27 cellular contexts compared by ENCODE assay signal in genomic region chr5:43581398-43581797, GRCh38.
"Had no signal": no experiment of that assay in that cellular context is flagged by ENCODE, and none has a peak within 500 bp of the region (broad histone marks: within the 10 kb centered on the region; RNA-seq: fewer than 3 reads in every experiment).

No MANE protein-coding gene starts in this region.

- H3K79me2 ChIP-seq: hepatocyte had no signal

- H2AFZ ChIP-seq: hepatocyte had no signal

- H3K9me3 ChIP-seq: gastrocnemius medialis, heart left ventricle, left lung, mucosa of descending colon, neutrophil, pancreas, right lobe of liver, suprapubic skin, transverse colon, vagina had no signal

- H3K4me1 ChIP-seq: left lung, pancreas, suprapubic skin, transverse colon, vagina had no signal

- FAIRE-seq: pancreas, small intestine had no signal

- H3K4me3 ChIP-seq: gastrocnemius medialis, heart left ventricle, hepatocyte, left lung, mucosa of descending colon, pancreas, right lobe of liver, suprapubic skin, transverse colon, vagina had no signal

- H3K4me2 ChIP-seq: hepatocyte had no signal

- H3K36me3 ChIP-seq: gastrocnemius medialis, left lung, neutrophil, pancreas, right lobe of liver, suprapubic skin, vagina had no signal

- ATAC-seq: esophagus mucosa; gastrocnemius medialis; heart left ventricle; left cardiac atrium; left lung; mucosa of descending colon; natural killer cell treated with Interleukin-12 subunit alpha and Interleukin-12 subunit beta and Interleukin-15 and Interleukin-18, amount 100 ng/mL, for 72 hours; pancreas; stimulated activated naive CD8-positive, alpha-beta T cell treated with anti-CD3 and anti-CD28 coated beads, Interleukin-15, amount 100 ng/mL, for 72 hours had no signal

- H3K27ac ChIP-seq: epithelial cell of prostate, gastrocnemius medialis, heart left ventricle, hepatocyte, left lung, neutrophil, pancreas, suprapubic skin, transverse colon, vagina had no signal

- DNase-seq: effector CD8-positive, alpha-beta T cell; endodermal cell; foreskin fibroblast; gastrocnemius medialis; heart left ventricle; left cardiac atrium; left lung; mesenchymal stem cell; mucosa of descending colon; naive B cell; pancreas; right lobe of liver; small intestine; stimulated activated CD4-positive, alpha-beta T cell treated with anti-CD3 and anti-CD28 coated beads, Interleukin-12 subunit alpha, Interleukin-12 subunit beta, amount 100 ng/mL, for 4 hours; stimulated activated CD4-positive, alpha-beta T cell treated with anti-CD3 and anti-CD28 coated beads, Interleukin-1b, Interleukin-23, amount 100 ng/mL, for 48 hours; stimulated activated CD4-positive, alpha-beta T cell treated with anti-CD3 and anti-CD28 coated beads, Interleukin-4, amount 100 ng/mL, for 1 hour; stimulated activated CD8-positive, alpha-beta memory T cell treated with anti-CD3 and anti-CD28 coated beads, Interleukin-4, amount 100 ng/mL, for 48 hours; stimulated activated naive CD4-positive, alpha-beta T cell; stimulated activated naive CD8-positive, alpha-beta T cell treated with anti-CD3 and anti-CD28 coated beads, Interleukin-15, amount 100 ng/mL, for 72 hours; transverse colon had no signal

- H3K27me3 ChIP-seq: gastrocnemius medialis, heart left ventricle, hepatocyte, left lung, neutrophil, pancreas, right lobe of liver, suprapubic skin, transverse colon, vagina had no signal
